Comparison of ENCODE assay signal across 12 cellular contexts in genomic region chr3:138863776-138864113, GRCh38. TPM values are rescaled to one million over a fixed set of nuclear protein-coding genes. Genes with fewer than 3 reads are reported as not detected.
A peak's percentile ranks its signal among the peaks of the same experiment; 100 is the strongest.
DNase-seq lines count a peak whose midpoint lies in the region; ATAC-seq, FAIRE-seq and TF ChIP-seq lines count a peak whose summit lies in the region.
"Had no signal": no experiment of that assay in that cellular context is flagged by ENCODE, and none has a peak within 500 bp of the region (broad histone marks: within the 10 kb centered on the region; RNA-seq: fewer than 3 reads in every experiment).

No MANE protein-coding gene starts in this region.

- ATAC-seq in Panc1 (peak; percentile 18), gastrocnemius medialis (no peak), GM19467 (IDR thresholded peaks at IDR 0.05; ENCODE audit: unreplicated experiment) (no peak)

- peaks cover 3% of the 10 kb centered on the region for H3K4me1 Mint-ChIP-seq in activated CD4-positive, alpha-beta memory T cell treated with anti-CD3 and anti-CD28 coated beads for 36 hours (ENCODE audit: low read depth)
- H3K4me1 Mint-ChIP-seq: activated T-helper 17 cell treated with anti-CD3 and anti-CD28 coated beads, Interleukin-2, amount 50 U/mL, for 72 hours had no signal

- H3K36me3 Mint-ChIP-seq in activated CD4-positive, alpha-beta memory T cell treated with anti-CD3 and anti-CD28 coated beads for 36 hours = no peaks in the 10 kb centered on the region

- no peaks in the 10 kb centered on the region for H3K9me3 Mint-ChIP-seq in activated CD4-positive, alpha-beta memory T cell treated with anti-CD3 and anti-CD28 coated beads for 36 hours
- H3K9me3 Mint-ChIP-seq: activated T-helper 17 cell treated with anti-CD3 and anti-CD28 coated beads, Interleukin-2, amount 50 U/mL, for 72 hours; T-helper 1 cell treated with Interleukin-12 subunit alpha and Interleukin-12 subunit beta and Interleukin-4 antibody, amounts not matched to agents 30 μg/mL and 1 μg/mL, for 36 hours had no signal

- no peak overlapping the region for H3K4me3 ChIP-seq in HL-60 (replicated peaks; ENCODE audit: insufficient read depth, low read length)
- H3K4me3 ChIP-seq in Panc1 (ENCODE audit: low read depth in 2 of 2, low read length in 2 of 2) = no peak overlapping the region
- H3K4me3 ChIP-seq in esophagus squamous epithelium = no peak overlapping the region
- H3K4me3 ChIP-seq in gastrocnemius medialis = no peak overlapping the region
- H3K4me3 ChIP-seq: sigmoid colon, tibial artery had no signal

- no peaks in the 10 kb centered on the region for H3K36me3 ChIP-seq in Panc1 (ENCODE audit: control insufficient read depth, insufficient read depth, low read length)
- H3K36me3 ChIP-seq in esophagus squamous epithelium = no peaks in the 10 kb centered on the region
- no peaks in the 10 kb centered on the region for H3K36me3 ChIP-seq in gastrocnemius medialis
- H3K36me3 ChIP-seq: sigmoid colon, tibial artery had no signal

- no peak for TF ChIP-seq CTCF in HL-60 (IDR thresholded peaks at IDR 0.05; ENCODE audit: insufficient read depth, low read length)
- TF ChIP-seq CTCF in Panc1 (IDR thresholded peaks at IDR 0.05) = no peak
- no peak for TF ChIP-seq CTCF in esophagus squamous epithelium (IDR thresholded peaks at IDR 0.05)
- TF ChIP-seq CTCF in gastrocnemius medialis (IDR thresholded peaks at IDR 0.05 in 4 of 5, conservative IDR thresholded peaks at IDR 0.05 in 1 of 5) = no peak

- DNase-seq in HL-60 (ENCODE audit: low read depth in 1 of 2, low spot score in 1 of 2) (no peak), Panc1 (ENCODE audit: low read depth, low spot score) (no peak), esophagus squamous epithelium (lab: John Stamatoyannopoulos, UW) (no peak), gastrocnemius medialis (no peak), GM12891 (ENCODE audit: insufficient read length, low spot score) (no peak)
- no peak for DNase-seq in stimulated activated naive CD4-positive, alpha-beta T cell (lab: John Stamatoyannopoulos, UW)
- DNase-seq in activated CD4-positive, alpha-beta memory T cell treated with anti-CD3 and anti-CD28 coated beads for 36 hours = no peak
- DNase-seq: sigmoid colon, tibial artery had no signal

- no peaks in the 10 kb centered on the region for H3K27me3 Mint-ChIP-seq in activated CD4-positive, alpha-beta memory T cell treated with anti-CD3 and anti-CD28 coated beads for 36 hours
- H3K27me3 Mint-ChIP-seq: activated T-helper 17 cell treated with anti-CD3 and anti-CD28 coated beads, Interleukin-2, amount 50 U/mL, for 72 hours had no signal

- TF ChIP-seq POLR2A in esophagus squamous epithelium (IDR thresholded peaks at IDR 0.05) (no peak), gastrocnemius medialis (IDR thresholded peaks at IDR 0.05) (no peak), GM12891 (IDR thresholded peaks at IDR 0.05; ENCODE audit: low read depth, low read length) (no peak)

- FAIRE-seq in GM12891 (lab: Jason Lieb, UNC) = no peak

- no peak overlapping the region for H3K4me3 Mint-ChIP-seq in activated CD4-positive, alpha-beta memory T cell treated with anti-CD3 and anti-CD28 coated beads for 36 hours
- H3K4me3 Mint-ChIP-seq: activated T-helper 17 cell treated with anti-CD3 and anti-CD28 coated beads, Interleukin-2, amount 50 U/mL, for 72 hours; T-helper 1 cell treated with Interleukin-12 subunit alpha and Interleukin-12 subunit beta and Interleukin-4 antibody, amounts not matched to agents 30 μg/mL and 1 μg/mL, for 36 hours had no signal

- no peaks in the 10 kb centered on the region for H3K27me3 ChIP-seq in HL-60 (ENCODE audit: insufficient read depth, poor library complexity, severe bottlenecking)
- H3K27me3 ChIP-seq in Panc1 (ENCODE audit: control insufficient read depth, insufficient read depth, low read length) = no peaks in the 10 kb centered on the region
- no peaks in the 10 kb centered on the region for H3K27me3 ChIP-seq in esophagus squamous epithelium
- H3K27me3 ChIP-seq in gastrocnemius medialis = no peaks in the 10 kb centered on the region
- H3K27me3 ChIP-seq: sigmoid colon, tibial artery had no signal

- POLR2A ChIA-PET in Panc1 (lab: Charles Lee) = no interaction called here
- POLR2A ChIA-PET in activated CD4-positive, alpha-beta memory T cell treated with anti-CD3 and anti-CD28 coated beads for 36 hours (lab: Charles Lee) = interaction anchor here (0.6 kb wide), 1 partner anchor 184 kb away, joined by 4 read pairs; no protein-coding TSS in a partner anchor

- H3K27ac ChIP-seq in HL-60 (replicated peaks) (peak overlapping the region; percentile 58), Panc1 (ENCODE audit: low read length) (peak overlapping the region; percentile 84), esophagus squamous epithelium (peak overlapping the region; percentile 82 to 93 (median 86)), gastrocnemius medialis (peak overlapping the region in 3 of 4 donors; percentile 58 to 79 (median 73))
- H3K27ac ChIP-seq: tibial artery had no signal

- no TSS peak for BruUV-seq in Panc1 (replicated peaks; lab: Mats Ljungman, UMichigan)

- intact Hi-C loops in Panc1 (cut with micrococcal nuclease; ENCODE audit: unreplicated experiment) = no loop called here
- intact Hi-C loops in esophagus squamous epithelium (cut with DNase I) = no loop called here
- intact Hi-C loops in gastrocnemius medialis (cut with DNase I; ENCODE audit: low total_unique reads) = loop anchor here (2.0 kb wide), 1 partner anchor 29 kb away; the partner anchor contains the start of gene PIK3CB
- intact Hi-C loops in activated CD4-positive, alpha-beta memory T cell treated with anti-CD3 and anti-CD28 coated beads for 36 hours (cut with micrococcal nuclease) = no loop called here

- CTCF ChIA-PET in Panc1 (lab: Charles Lee) = interaction anchor here (1.0 kb wide), 1 partner anchor 52 kb away, joined by 3 read pairs; no protein-coding TSS in a partner anchor
- CTCF ChIA-PET in activated CD4-positive, alpha-beta memory T cell treated with anti-CD3 and anti-CD28 coated beads for 36 hours (lab: Charles Lee) = interaction anchor here (1.4 to 1.5 kb wide), 2 partner anchors 52 to 72 kb away, joined by 3 to 9 read pairs; no protein-coding TSS in a partner anchor

- H3K9me3 ChIP-seq in Panc1 (ENCODE audit: control insufficient read depth, insufficient read depth, low read depth, low read length) = no peaks in the 10 kb centered on the region
- H3K9me3 ChIP-seq in esophagus squamous epithelium = no peaks in the 10 kb centered on the region
- H3K9me3 ChIP-seq in gastrocnemius medialis = no peaks in the 10 kb centered on the region
- H3K9me3 ChIP-seq: sigmoid colon, tibial artery had no signal

- 87 to 90% methylated on average over 4 of the region's 4 CpGs for WGBS in esophagus squamous epithelium, 2 donors

- no peak overlapping the region for H3K27ac Mint-ChIP-seq in activated CD4-positive, alpha-beta memory T cell treated with anti-CD3 and anti-CD28 coated beads for 36 hours
- H3K27ac Mint-ChIP-seq: activated T-helper 17 cell treated with anti-CD3 and anti-CD28 coated beads, Interleukin-2, amount 50 U/mL, for 72 hours; T-helper 1 cell treated with Interleukin-12 subunit alpha and Interleukin-12 subunit beta and Interleukin-4 antibody, amounts not matched to agents 30 μg/mL and 1 μg/mL, for 36 hours had no signal

- H3K4me1 ChIP-seq in Panc1 (ENCODE audit: control insufficient read depth, insufficient read depth, low read length) (peaks cover 27% of the 10 kb centered on the region), esophagus squamous epithelium (peaks cover 15 to 39% (median 16%) of the 10 kb centered on the region in 3 donors), gastrocnemius medialis (peaks cover 9 to 13% of the 10 kb centered on the region in 2 donors)

- in situ Hi-C loops in Panc1 (cut with HindIII; ENCODE audit: low pct_unique_long_range_greater_than_20kb, low sequenced_read_pairs) = no loop called here
- in situ Hi-C loops in gastrocnemius medialis (cut with MboI; ENCODE audit: low sequenced_read_pairs in 4 of 4) = no loop called here

TF ChIP-seq in GM12891, 5 proteins besides CTCF, POLR2A, EP300 and RAD21:
- no peak for TF ChIP-seq TAF1 (IDR thresholded peaks at IDR 0.05; ENCODE audit: low read depth, low read length)
- no peak for TF ChIP-seq SPI1 (IDR thresholded peaks at IDR 0.05; ENCODE audit: low read depth, low read length)
- no peak for TF ChIP-seq POLR2AphosphoS5 (IDR thresholded peaks at IDR 0.05; ENCODE audit: low read depth, low read length)
- TF ChIP-seq PAX5 (IDR thresholded peaks at IDR 0.05; ENCODE audit: insufficient read depth, low read length, severe bottlenecking) = no peak
- no peak for TF ChIP-seq POU2F2 (IDR thresholded peaks at IDR 0.05; ENCODE audit: low read depth, low read length)

RNA-seq across cellular contexts. Expression of gene PIK3CB, which starts 29.0 kb away (rescaled TPM):
- total RNA-seq in Panc1 (2021; ENCODE audit: unreplicated experiment) = 73.9 TPM
- polyA plus RNA-seq in Panc1 (2012; ENCODE audit: insufficient read length) = 60.1 TPM
- total RNA-seq in esophagus squamous epithelium = 10 to 100 TPM; 14.7 to 36.2 (median 28.5) TPM
- 10 to 100 TPM; 24.9 to 94.7 (median 36.8) TPM for total RNA-seq in gastrocnemius medialis
- 8.7 TPM for polyA plus RNA-seq in GM12891 (2012; ENCODE audit: low read depth, missing spikeins)
- total RNA-seq in activated CD4-positive, alpha-beta memory T cell treated with anti-CD3 and anti-CD28 coated beads for 36 hours = 10 to 100 TPM; 23.0 to 24.8 TPM
